In genomic region chr11:14544611-14545010, GRCh38 we compare ENCODE assay signal across 10 cellular contexts. TPM values are rescaled to one million over a fixed set of nuclear protein-coding genes. Genes with fewer than 3 reads are reported as not detected.
DNase-seq lines count a peak whose midpoint lies in the region; ATAC-seq and TF ChIP-seq lines count a peak whose summit lies in the region.
"Had no signal": no experiment of that assay in that cellular context is flagged by ENCODE, and none has a peak within 500 bp of the region (broad histone marks: within the 10 kb centered on the region; RNA-seq: fewer than 3 reads in every experiment).

No MANE protein-coding gene starts in this region.

- peaks cover 6 to 34% (median 24%) of the 10 kb centered on the region in 3 donors for H3K4me1 Mint-ChIP-seq in CD8-positive, alpha-beta memory T cell

- no peaks in the 10 kb centered on the region for H3K9me3 Mint-ChIP-seq in CD8-positive, alpha-beta memory T cell

- no peaks in the 10 kb centered on the region for H3K27me3 Mint-ChIP-seq in CD8-positive, alpha-beta memory T cell

- H3K4me1 ChIP-seq in CD8-positive, alpha-beta memory T cell (ENCODE audit: insufficient read depth, low read length), result no peaks in the 10 kb centered on the region

- no peaks in the 10 kb centered on the region for H3K27me3 ChIP-seq in CD8-positive, alpha-beta memory T cell (ENCODE audit: insufficient read depth, low read length, poor library complexity, severe bottlenecking)
- H3K27me3 ChIP-seq: esophagus muscularis mucosa had no signal

- no peak for TF ChIP-seq CTCF in coronary artery (IDR thresholded peaks at IDR 0.05)

- no peaks in the 10 kb centered on the region for H3K36me3 ChIP-seq in CD8-positive, alpha-beta memory T cell (ENCODE audit: insufficient read depth, low read length)
- H3K36me3 ChIP-seq: esophagus muscularis mucosa had no signal

- CTCF ChIA-PET in CD8-positive, alpha-beta memory T cell (lab: Charles Lee), result no interaction called here

- DNase-seq in HCEC 1CT, result peak; percentile 65
- DNase-seq in LHCN-M2 (ENCODE audit: low read depth), result peak; percentile 50
- peak; percentile 88 for DNase-seq in fibroblast of peridontal ligament (ENCODE audit: extremely low read depth)
- DNase-seq in coronary artery (ENCODE audit: low spot score), result no peak
- no peak for DNase-seq in CD8-positive, alpha-beta memory T cell
- no peak for DNase-seq in stimulated activated naive CD4-positive, alpha-beta T cell (lab: John Stamatoyannopoulos, UW)
- no peak for DNase-seq in activated CD4-positive, alpha-beta T cell treated with anti-CD3 and anti-CD28 coated beads for 1 hour

- H3K9me3 ChIP-seq in CD8-positive, alpha-beta memory T cell (ENCODE audit: low read length), result no peaks in the 10 kb centered on the region
- H3K9me3 ChIP-seq: esophagus muscularis mucosa had no signal

- ATAC-seq in GM18517 (IDR thresholded peaks at IDR 0.05; ENCODE audit: unreplicated experiment), result peak; percentile 85

- H3K4me3 ChIP-seq in coronary artery, result no peak overlapping the region
- H3K4me3 ChIP-seq in CD8-positive, alpha-beta memory T cell (ENCODE audit: low read length), result no peak overlapping the region
- H3K4me3 ChIP-seq: esophagus muscularis mucosa, skin epidermis had no signal

- H3K27ac Mint-ChIP-seq in CD8-positive, alpha-beta memory T cell, result peak overlapping the region in 1 of 8 donors; percentile 11

- H3K36me3 Mint-ChIP-seq in CD8-positive, alpha-beta memory T cell, result peaks cover under 1 to 4% (median 4%) of the 10 kb centered on the region in 3 donors

- no peak overlapping the region for H3K4me3 Mint-ChIP-seq in CD8-positive, alpha-beta memory T cell

- H3K27ac ChIP-seq in coronary artery, result no peak overlapping the region
- no peak overlapping the region for H3K27ac ChIP-seq in CD8-positive, alpha-beta memory T cell (ENCODE audit: low read depth, low read length)
- H3K27ac ChIP-seq: esophagus muscularis mucosa, skin epidermis had no signal

- POLR2A ChIA-PET in CD8-positive, alpha-beta memory T cell (lab: Charles Lee), result interaction anchor here (1.5 kb wide), 1 partner anchor 34 kb away, joined by 3 read pairs; no protein-coding TSS in a partner anchor

RNA-seq across cellular contexts. Expression of gene PSMA1, which starts 24.4 kb away (rescaled TPM):
- total RNA-seq in LHCN-M2 (2014; rRNA removed), result 195 and 225 TPM in 2 replicates
- polyA plus RNA-seq in LHCN-M2 (2012), result 139 TPM
- total RNA-seq in CD8-positive, alpha-beta memory T cell, result 100 to 1,000 TPM; 337 to 344 TPM
- polyA plus RNA-seq in CD8-positive, alpha-beta memory T cell, result 159 TPM

RNA-seq across cellular contexts. Expression of gene COPB1, which starts 45.0 kb away (rescaled TPM):
- total RNA-seq in LHCN-M2 (2014; rRNA removed), result 232 and 235 TPM in 2 replicates
- polyA plus RNA-seq in LHCN-M2 (2012), result 74.5 TPM
- total RNA-seq in CD8-positive, alpha-beta memory T cell, result 100 to 1,000 TPM; 104 to 111 TPM
- polyA plus RNA-seq in CD8-positive, alpha-beta memory T cell, result 76.4 TPM

Comparison
In these comparisons a context has a peak if more than half of its experiments do, and no peak if none do; other contexts are left out.
1. DNase-seq: peak in HCEC 1CT (single experiment), LHCN-M2 (single experiment) and fibroblast of peridontal ligament (single experiment); none in coronary artery (single experiment), CD8-positive, alpha-beta memory T cell (0 of 5), stimulated activated naive CD4-positive, alpha-beta T cell (0 of 6) and activated CD4-positive, alpha-beta T cell treated with anti-CD3 and anti-CD28 coated beads for 1 hour (single experiment).